ENCODE assay signal across 21 cellular contexts in the genomic region with DNA sequence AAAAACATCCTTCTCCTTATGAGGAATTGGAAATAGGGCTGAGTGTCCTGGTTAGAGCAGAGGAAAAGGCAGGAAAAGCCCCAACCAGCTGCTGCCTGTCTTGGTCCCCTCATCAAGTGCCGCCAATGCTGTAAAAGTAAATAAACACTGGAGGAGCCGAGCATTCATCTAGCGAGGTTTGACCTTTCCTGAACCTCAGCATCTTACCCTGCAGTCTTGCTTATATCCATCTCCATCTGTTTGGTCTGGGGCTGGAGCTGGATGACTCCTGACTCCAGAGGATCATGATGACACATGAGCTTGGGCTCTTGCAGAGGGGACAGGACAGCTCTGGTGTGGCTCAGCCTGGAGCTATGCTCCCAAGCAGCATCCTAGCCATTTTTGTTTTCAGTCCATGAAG.
DNase-seq lines count a peak whose midpoint lies in the region; ATAC-seq, FAIRE-seq and TF ChIP-seq lines count a peak whose summit lies in the region.
"Had no signal": no experiment of that assay in that cellular context is flagged by ENCODE, and none has a peak within 500 bp of the region (broad histone marks: within the 10 kb centered on the region; RNA-seq: fewer than 3 reads in every experiment).

No MANE protein-coding gene starts in this region.

- TF ChIP-seq CTCF in liver (IDR thresholded peaks at IDR 0.05; ENCODE audit: low read depth, low read length, missing input control) (no peak), HepG2 (CRISPR knock-in tag; IDR thresholded peaks at IDR 0.05) (no peak), astrocyte (IDR thresholded peaks at IDR 0.05; ENCODE audit: insufficient read depth, low read depth, low read length) (no peak), GM13977 (IDR thresholded peaks at IDR 0.05; ENCODE audit: extremely low read depth, insufficient read depth, missing control alignments) (no peak)

- no TSS peak for BruUV-seq in HepG2 (replicated peaks; lab: Mats Ljungman, UMichigan)

- in situ Hi-C loops in HepG2 (cut with HindIII; ENCODE audit: extremely low pct_ligation_motif_present, low pct_unique_long_range_greater_than_20kb) = no loop called here
- in situ Hi-C loops in GM13977 (cut with MboI; ENCODE audit: low pct_unique_long_range_greater_than_20kb, low sequenced_read_pairs, unreplicated experiment) = loop anchor here (10.0 kb wide), 1 partner anchor 1166 kb away; no protein-coding TSS in a partner anchor

- TF ChIP-seq POLR2A in HepG2 (IDR thresholded peaks at IDR 0.05; ENCODE audit: insufficient read depth in 1 of 2, low read depth in 2 of 2, low read length in 2 of 2) = no peak

- H3K27ac Mint-ChIP-seq in astrocyte (ENCODE audit: unreplicated experiment) = no peak overlapping the region
- no peak overlapping the region for H3K27ac Mint-ChIP-seq in activated CD4-positive, alpha-beta T cell treated with anti-CD3 and anti-CD28 coated beads, Interleukin-2, amount 10 ng/mL, durations not matched to agents 7 days and 5 days
- H3K27ac Mint-ChIP-seq: activated naive CD4-positive, alpha-beta T cell treated with anti-CD3 and anti-CD28 coated beads, Interleukin-2, amount 10 ng/mL, durations not matched to agents 7 days and 5 days; CD8-positive, alpha-beta memory T cell; naive B cell; stimulated activated naive CD8-positive, alpha-beta T cell treated with anti-CD3 and anti-CD28 coated beads, Interleukin-15, amount 100 ng/mL, for 72 hours had no signal

- intact Hi-C loops in HepG2 (cut with micrococcal nuclease; ENCODE audit: unreplicated experiment) = no loop called here

- CTCF ChIA-PET in HepG2 (lab: Yijun Ruan, JAX; ENCODE audit: low intra/inter-chr PET ratio, low total read pairs) = no interaction called here
- CTCF ChIA-PET in activated CD4-positive, alpha-beta T cell treated with anti-CD3 and anti-CD28 coated beads, Interleukin-2, amount 10 ng/mL, durations not matched to agents 7 days and 5 days (lab: Charles Lee) = no interaction called here

- ATAC-seq in HepG2 = no peak
- ATAC-seq in left lobe of liver = peak; percentile 38
- no peak for ATAC-seq in HG03108 (IDR thresholded peaks at IDR 0.05; ENCODE audit: unreplicated experiment)
- ATAC-seq: left colon; sciatic nerve; stimulated activated naive CD8-positive, alpha-beta T cell treated with anti-CD3 and anti-CD28 coated beads, Interleukin-15, amount 100 ng/mL, for 72 hours had no signal

- no peaks in the 10 kb centered on the region for H3K79me2 ChIP-seq in HepG2 (ENCODE audit: insufficient read depth, low read length)
- H3K79me2 ChIP-seq in astrocyte (ENCODE audit: insufficient read depth, low read length) = no peaks in the 10 kb centered on the region

- no peaks in the 10 kb centered on the region for H3K36me3 Mint-ChIP-seq in astrocyte (ENCODE audit: low read depth, unreplicated experiment)
- H3K36me3 Mint-ChIP-seq in activated CD4-positive, alpha-beta T cell treated with anti-CD3 and anti-CD28 coated beads, Interleukin-2, amount 10 ng/mL, durations not matched to agents 7 days and 5 days (ENCODE audit: low read depth) = no peaks in the 10 kb centered on the region
- H3K36me3 Mint-ChIP-seq: activated naive CD4-positive, alpha-beta T cell treated with anti-CD3 and anti-CD28 coated beads, Interleukin-2, amount 10 ng/mL, durations not matched to agents 7 days and 5 days; CD8-positive, alpha-beta memory T cell; naive B cell had no signal

- H3K4me3 ChIP-seq in liver (ENCODE audit: low read depth in 1 of 3, low read length in 3 of 3) (no peak overlapping the region), HepG2 (replicated peaks in 1 of 3; ENCODE audit: insufficient read depth in 1 of 3, low read depth in 2 of 3, low read length in 3 of 3) (no peak overlapping the region), astrocyte (ENCODE audit: insufficient read depth, low read depth, low read length) (no peak overlapping the region)
- H3K4me3 ChIP-seq: ascending aorta had no signal

- H3K9me3 ChIP-seq in liver (ENCODE audit: control insufficient read depth in 4 of 4, low read length in 3 of 4) (no peaks in the 10 kb centered on the region), HepG2 (ENCODE audit: low read length) (no peaks in the 10 kb centered on the region), astrocyte (ENCODE audit: insufficient read depth, low read depth, low read length) (no peaks in the 10 kb centered on the region)
- H3K9me3 ChIP-seq: ascending aorta had no signal

- POLR2A ChIA-PET in HepG2 (lab: Yijun Ruan, JAX) = no interaction called here
- POLR2A ChIA-PET in activated CD4-positive, alpha-beta T cell treated with anti-CD3 and anti-CD28 coated beads, Interleukin-2, amount 10 ng/mL, durations not matched to agents 7 days and 5 days (lab: Charles Lee) = no interaction called here

- H4K20me1 ChIP-seq in HepG2 (ENCODE audit: insufficient read depth, low read length) (no peaks in the 10 kb centered on the region), astrocyte (ENCODE audit: insufficient read depth, low read length) (no peaks in the 10 kb centered on the region)

- no peak overlapping the region for H3K4me3 Mint-ChIP-seq in astrocyte (ENCODE audit: unreplicated experiment)
- H3K4me3 Mint-ChIP-seq in activated CD4-positive, alpha-beta T cell treated with anti-CD3 and anti-CD28 coated beads, Interleukin-2, amount 10 ng/mL, durations not matched to agents 7 days and 5 days = no peak overlapping the region
- H3K4me3 Mint-ChIP-seq: activated naive CD4-positive, alpha-beta T cell treated with anti-CD3 and anti-CD28 coated beads, Interleukin-2, amount 10 ng/mL, durations not matched to agents 7 days and 5 days; CD8-positive, alpha-beta memory T cell; naive B cell; stimulated activated naive CD8-positive, alpha-beta T cell treated with anti-CD3 and anti-CD28 coated beads, Interleukin-15, amount 100 ng/mL, for 72 hours had no signal

- WGBS in liver = 69% methylated on average over 3 of the region's 3 CpGs
- WGBS in HepG2 (ENCODE audit: low lambda C conversion rate) = 3% methylated on average over 3 of the region's 3 CpGs

- H3K27ac ChIP-seq in liver (ENCODE audit: low read depth in 1 of 2, low read length in 2 of 2) (no peak overlapping the region), HepG2 (ENCODE audit: extremely low read length, insufficient read depth, low read length) (no peak overlapping the region), astrocyte (ENCODE audit: low read depth, low read length) (no peak overlapping the region)
- H3K27ac ChIP-seq: ascending aorta had no signal

- peaks cover 6% of the 10 kb centered on the region for H3K4me1 Mint-ChIP-seq in astrocyte (ENCODE audit: low read depth, unreplicated experiment)
- H3K4me1 Mint-ChIP-seq in activated CD4-positive, alpha-beta T cell treated with anti-CD3 and anti-CD28 coated beads, Interleukin-2, amount 10 ng/mL, durations not matched to agents 7 days and 5 days = no peaks in the 10 kb centered on the region
- H3K4me1 Mint-ChIP-seq: activated naive CD4-positive, alpha-beta T cell treated with anti-CD3 and anti-CD28 coated beads, Interleukin-2, amount 10 ng/mL, durations not matched to agents 7 days and 5 days; CD8-positive, alpha-beta memory T cell; stimulated activated naive CD8-positive, alpha-beta T cell treated with anti-CD3 and anti-CD28 coated beads, Interleukin-15, amount 100 ng/mL, for 72 hours had no signal

- no peaks in the 10 kb centered on the region for H3K9me3 Mint-ChIP-seq in astrocyte (ENCODE audit: unreplicated experiment)
- H3K9me3 Mint-ChIP-seq in activated CD4-positive, alpha-beta T cell treated with anti-CD3 and anti-CD28 coated beads, Interleukin-2, amount 10 ng/mL, durations not matched to agents 7 days and 5 days = no peaks in the 10 kb centered on the region
- H3K9me3 Mint-ChIP-seq: activated naive CD4-positive, alpha-beta T cell treated with anti-CD3 and anti-CD28 coated beads, Interleukin-2, amount 10 ng/mL, durations not matched to agents 7 days and 5 days; stimulated activated naive CD8-positive, alpha-beta T cell treated with anti-CD3 and anti-CD28 coated beads, Interleukin-15, amount 100 ng/mL, for 72 hours had no signal

- no peak overlapping the region for H3K9ac ChIP-seq in liver (ENCODE audit: low read depth in 1 of 2, low read length in 2 of 2)
- H3K9ac ChIP-seq in HepG2 (ENCODE audit: insufficient read depth, low read depth, low read length) = no peak overlapping the region
- no peak overlapping the region for H3K9ac ChIP-seq in astrocyte (ENCODE audit: low read length)

- H3K27me3 Mint-ChIP-seq in astrocyte (ENCODE audit: low read depth, unreplicated experiment) = no peaks in the 10 kb centered on the region
- no peaks in the 10 kb centered on the region for H3K27me3 Mint-ChIP-seq in activated CD4-positive, alpha-beta T cell treated with anti-CD3 and anti-CD28 coated beads, Interleukin-2, amount 10 ng/mL, durations not matched to agents 7 days and 5 days
- H3K27me3 Mint-ChIP-seq: activated naive CD4-positive, alpha-beta T cell treated with anti-CD3 and anti-CD28 coated beads, Interleukin-2, amount 10 ng/mL, durations not matched to agents 7 days and 5 days; CD8-positive, alpha-beta memory T cell had no signal

- H2AFZ ChIP-seq in HepG2 (ENCODE audit: low read length) = no peak overlapping the region
- no peak overlapping the region for H2AFZ ChIP-seq in astrocyte (ENCODE audit: low read depth, low read length)

- TF ChIP-seq EP300 in HepG2 (IDR thresholded peaks at IDR 0.05; ENCODE audit: low read depth in 2 of 2, low read length in 2 of 2) = no peak
- no peak for TF ChIP-seq EP300 in HepG2 (CRISPR knock-in tag; IDR thresholded peaks at IDR 0.05; ENCODE audit: borderline replicate concordance)

- no peak for DNase-seq in HepG2 (ENCODE audit: low spot score)
- peak; percentile 35 for DNase-seq in astrocyte (ENCODE audit: low read depth)
- no peak for DNase-seq in left lobe of liver (ENCODE audit: low spot score)
- DNase-seq in activated CD4-positive, alpha-beta T cell treated with anti-CD3 and anti-CD28 coated beads, Interleukin-2, amount 10 ng/mL, durations not matched to agents 7 days and 5 days = no peak
- no peak for DNase-seq in GM13977 (ENCODE audit: low spot score)
- DNase-seq in NCI-H774 (lab: John Stamatoyannopoulos, UW) = no peak
- DNase-seq: activated CD4-positive, alpha-beta T cell treated with anti-CD3 and anti-CD28 coated beads, Interleukin-2, amount 50 U/mL, for 1 hour; activated naive CD4-positive, alpha-beta T cell treated with anti-CD3 and anti-CD28 coated beads, Interleukin-2, amount 10 ng/mL, durations not matched to agents 7 days and 5 days; CD8-positive, alpha-beta memory T cell; left colon; naive B cell; stimulated activated CD4-positive, alpha-beta T cell treated with anti-CD3 and anti-CD28 coated beads, Interleukin-2, amount 100 ng/mL, for 24 hours; stimulated activated naive CD8-positive, alpha-beta T cell treated with anti-CD3 and anti-CD28 coated beads, Interleukin-15, amount 100 ng/mL, for 72 hours had no signal

- FAIRE-seq in HepG2 (lab: Jason Lieb, UNC) (no peak), astrocyte (lab: Jason Lieb, UNC) (no peak)
- FAIRE-seq: frontal cortex, GM12892, HTR-8/SVneo, TTC549 had no signal

- no peaks in the 10 kb centered on the region for H3K36me3 ChIP-seq in liver (ENCODE audit: control insufficient read depth in 4 of 4, insufficient read depth in 3 of 4, low read depth in 1 of 4, low read length in 3 of 4)
- no peaks in the 10 kb centered on the region for H3K36me3 ChIP-seq in HepG2 (replicated peaks in 1 of 2; ENCODE audit: control insufficient read depth in 1 of 2, insufficient read depth in 2 of 2, low read length in 2 of 2)
- no peaks in the 10 kb centered on the region for H3K36me3 ChIP-seq in astrocyte (ENCODE audit: insufficient read depth, low read length)
- H3K36me3 ChIP-seq: ascending aorta had no signal

- TF ChIP-seq RAD21 in liver (IDR thresholded peaks at IDR 0.05) (peak in 1 of 2 donors; percentile 29), HepG2 (CRISPR knock-in tag; IDR thresholded peaks at IDR 0.05) (no peak)

- H3K4me2 ChIP-seq in HepG2 (ENCODE audit: low read depth, low read length) (no peak overlapping the region), astrocyte (ENCODE audit: low read length) (no peak overlapping the region)

- H3K27me3 ChIP-seq in liver (ENCODE audit: control insufficient read depth in 4 of 4, insufficient read depth in 4 of 4, low read length in 3 of 4) (no peaks in the 10 kb centered on the region), HepG2 (ENCODE audit: control insufficient read depth in 1 of 2, insufficient read depth in 2 of 2, low read length in 2 of 2) (0 out of 5 replicates have a peak, but pooled peaks cover 0 to 3% of the 10 kb centered on the region in 2 experiments), astrocyte (ENCODE audit: insufficient read depth, low read length) (no peaks in the 10 kb centered on the region)
- H3K27me3 ChIP-seq: ascending aorta had no signal

- H3K4me1 ChIP-seq in liver (ENCODE audit: control insufficient read depth in 4 of 4, insufficient read depth in 4 of 4, low read length in 3 of 4) (no peaks in the 10 kb centered on the region), HepG2 (ENCODE audit: insufficient read depth, low read length) (no peaks in the 10 kb centered on the region), astrocyte (ENCODE audit: insufficient read depth, low read length) (no peaks in the 10 kb centered on the region)
- H3K4me1 ChIP-seq: ascending aorta had no signal
